ENCODE assay signal across 17 cellular contexts in the genomic region with DNA sequence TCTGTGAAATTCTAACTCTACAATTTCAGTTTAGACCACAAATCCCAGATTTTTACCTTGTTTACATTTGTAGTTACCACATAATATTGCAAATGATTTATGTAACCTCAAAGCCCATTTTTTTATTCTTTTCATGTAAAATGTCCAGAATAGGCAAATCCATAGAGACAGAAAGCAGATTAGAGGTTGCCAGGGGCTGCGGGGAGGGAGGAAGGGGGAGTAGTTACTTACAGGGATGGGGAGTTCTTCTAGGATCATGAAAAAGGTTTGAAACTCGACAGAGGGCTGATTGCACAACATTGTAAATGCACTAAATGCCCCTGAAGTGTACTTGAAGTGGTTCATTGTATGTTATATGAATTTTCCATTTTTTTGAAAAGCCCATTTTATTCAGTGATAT.
DNase-seq lines count a peak whose midpoint lies in the region; ATAC-seq and TF ChIP-seq lines count a peak whose summit lies in the region.
"Had no signal": no experiment of that assay in that cellular context is flagged by ENCODE, and none has a peak within 500 bp of the region (broad histone marks: within the 10 kb centered on the region; RNA-seq: fewer than 3 reads in every experiment).

No MANE protein-coding gene starts in this region.

- CTCF ChIA-PET in T-cell (lab: Charles Lee), result no interaction called here

- no peak overlapping the region for H3K4me3 ChIP-seq in fibroblast of pulmonary artery (replicated peaks; ENCODE audit: low read depth, low read length)
- H3K4me3 ChIP-seq: dorsolateral prefrontal cortex, psoas muscle, uterus had no signal

- no peaks in the 10 kb centered on the region for H3K27me3 Mint-ChIP-seq in activated T-cell treated with anti-CD3 and anti-CD28 coated beads, Interleukin-2, amount 50 U/mL, for 72 hours (ENCODE audit: low read depth)
- no peaks in the 10 kb centered on the region for H3K27me3 Mint-ChIP-seq in T-cell

- no peak for ATAC-seq in activated T-cell treated with anti-CD3 and anti-CD28 coated beads, Interleukin-2, amount 50 U/mL, for 72 hours (replicated peaks in 1 of 2)
- no peak for ATAC-seq in T-cell (replicated peaks in 1 of 4)
- no peak for ATAC-seq in stimulated activated effector memory CD8-positive, alpha-beta T cell treated with anti-CD3 and anti-CD28 coated beads, Interleukin-12 subunit alpha, Interleukin-12 subunit beta, amount 100 ng/mL, for 72 hours

- H3K4me3 Mint-ChIP-seq in activated T-cell treated with anti-CD3 and anti-CD28 coated beads, Interleukin-2, amount 50 U/mL, for 72 hours, result peak overlapping the region; percentile 58 to 78
- peak overlapping the region; percentile 67 to 91 (median 81) for H3K4me3 Mint-ChIP-seq in T-cell
- H3K4me3 Mint-ChIP-seq in stimulated activated effector memory CD8-positive, alpha-beta T cell treated with anti-CD3 and anti-CD28 coated beads, Interleukin-12 subunit alpha, Interleukin-12 subunit beta, amount 100 ng/mL, for 72 hours, result peak overlapping the region; percentile 73

- peaks cover 83% of the 10 kb centered on the region for H3K4me1 Mint-ChIP-seq in activated T-cell treated with anti-CD3 and anti-CD28 coated beads, Interleukin-2, amount 50 U/mL, for 72 hours (ENCODE audit: low read depth)
- H3K4me1 Mint-ChIP-seq in T-cell, result peaks cover 77 to 96% (median 83%) of the 10 kb centered on the region in 3 donors
- peaks cover 82% of the 10 kb centered on the region for H3K4me1 Mint-ChIP-seq in stimulated activated effector memory CD8-positive, alpha-beta T cell treated with anti-CD3 and anti-CD28 coated beads, Interleukin-12 subunit alpha, Interleukin-12 subunit beta, amount 100 ng/mL, for 72 hours

- H3K9me3 Mint-ChIP-seq in activated T-cell treated with anti-CD3 and anti-CD28 coated beads, Interleukin-2, amount 50 U/mL, for 72 hours, result no peaks in the 10 kb centered on the region
- no peaks in the 10 kb centered on the region for H3K9me3 Mint-ChIP-seq in T-cell
- H3K9me3 Mint-ChIP-seq in stimulated activated effector memory CD8-positive, alpha-beta T cell treated with anti-CD3 and anti-CD28 coated beads, Interleukin-12 subunit alpha, Interleukin-12 subunit beta, amount 100 ng/mL, for 72 hours, result no peaks in the 10 kb centered on the region

- DNase-seq in activated T-cell treated with anti-CD3 and anti-CD28 coated beads, Interleukin-2, amount 50 U/mL, for 72 hours, result no peak
- DNase-seq in activated T-cell treated with anti-CD3 and anti-CD28 coated beads, Interleukin-2, amount 50 U/mL, for 1 hour, result no peak
- DNase-seq in T-cell, result no peak
- DNase-seq in fibroblast of pulmonary artery (ENCODE audit: low read depth), result peak; percentile 40
- DNase-seq in stimulated activated effector memory CD8-positive, alpha-beta T cell treated with anti-CD3 and anti-CD28 coated beads, Interleukin-12 subunit alpha, Interleukin-12 subunit beta, amount 100 ng/mL, for 72 hours (ENCODE audit: low spot score in 2 of 2), result no peak
- no peak for DNase-seq in retina
- no peak for DNase-seq in NOMO-1 treated with dmso at 0.1 percent for 144 hours (lab: John Stamatoyannopoulos, UW; ENCODE audit: unreplicated experiment)
- DNase-seq in posterior cingulate gyrus, result no peak
- DNase-seq: aorta; dorsolateral prefrontal cortex; foreskin melanocyte; NCI-H1436; NCI-H524; psoas muscle; stimulated activated CD4-positive, alpha-beta T cell treated with anti-CD3 and anti-CD28 coated beads, Interleukin-1b, Interleukin-23, amount 100 ng/mL, for 48 hours; stimulated activated CD8-positive, alpha-beta memory T cell treated with anti-CD3 and anti-CD28 coated beads, Interleukin-4, amount 100 ng/mL, for 48 hours; uterus had no signal

- intact Hi-C loops in posterior cingulate gyrus (cut with DNase I), result no loop called here

- TF ChIP-seq CTCF in fibroblast of pulmonary artery (IDR thresholded peaks at IDR 0.05; ENCODE audit: low read length, missing control alignments), result no peak

- POLR2A ChIA-PET in T-cell (lab: Charles Lee), result interaction anchor here (0.6 to 6.0 kb wide), 4 partner anchors 16 to 49 kb away, joined by 3 to 277 read pairs (median 6); no protein-coding TSS in a partner anchor

- H3K27ac Mint-ChIP-seq in activated T-cell treated with anti-CD3 and anti-CD28 coated beads, Interleukin-2, amount 50 U/mL, for 72 hours, result peak overlapping the region; percentile 96
- H3K27ac Mint-ChIP-seq in T-cell, result peak overlapping the region; percentile 94 to 97
- H3K27ac Mint-ChIP-seq in stimulated activated effector memory CD8-positive, alpha-beta T cell treated with anti-CD3 and anti-CD28 coated beads, Interleukin-12 subunit alpha, Interleukin-12 subunit beta, amount 100 ng/mL, for 72 hours, result peak overlapping the region; percentile 97

- peaks cover 19 to 45% of the 10 kb centered on the region in 2 donors for H3K36me3 Mint-ChIP-seq in activated T-cell treated with anti-CD3 and anti-CD28 coated beads, Interleukin-2, amount 50 U/mL, for 72 hours (ENCODE audit: insufficient read depth in 2 of 2)
- H3K36me3 Mint-ChIP-seq in T-cell, result peaks cover 68% of the 10 kb centered on the region
- H3K36me3 Mint-ChIP-seq in stimulated activated effector memory CD8-positive, alpha-beta T cell treated with anti-CD3 and anti-CD28 coated beads, Interleukin-12 subunit alpha, Interleukin-12 subunit beta, amount 100 ng/mL, for 72 hours, result peaks cover 98% of the 10 kb centered on the region
